Comparison of ENCODE assay signal across 1 cellular context in the genomic region with DNA sequence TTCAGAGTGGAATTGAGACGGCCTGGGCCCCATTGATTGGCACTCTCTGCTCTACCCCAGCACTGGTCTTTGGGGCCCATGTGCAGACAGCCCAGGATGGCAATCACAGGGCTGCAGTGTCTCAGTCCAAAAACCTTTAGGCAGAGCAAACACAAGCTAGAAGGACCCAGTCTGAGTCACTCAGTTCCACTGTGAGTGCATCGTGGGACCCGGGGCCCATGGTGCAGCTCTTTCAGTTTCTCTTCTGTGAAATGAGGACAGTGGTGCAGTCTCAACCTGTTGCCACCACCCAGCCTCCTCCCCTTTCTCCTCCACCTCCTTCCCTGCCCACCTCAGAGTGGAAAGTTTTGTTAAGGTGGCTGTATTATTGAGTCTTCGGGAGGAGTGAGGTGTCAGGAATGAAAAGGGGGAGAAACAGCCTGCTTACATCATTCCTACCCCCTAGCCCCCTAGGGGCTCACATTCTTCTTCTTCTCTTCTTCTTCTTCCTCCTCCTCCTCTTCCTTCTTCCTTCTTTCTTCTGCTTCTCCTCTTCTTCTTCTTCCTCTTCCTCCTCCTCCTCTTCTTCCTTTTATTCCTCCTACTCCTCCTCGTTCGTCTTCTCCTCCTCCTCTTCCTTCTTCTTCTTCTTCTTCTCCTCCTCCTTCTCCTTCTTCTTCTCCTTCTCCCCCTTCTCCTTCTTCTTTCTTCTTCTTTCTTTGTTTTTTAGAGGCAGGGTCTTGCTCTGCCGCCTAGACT.
TF ChIP-seq lines count a peak whose summit lies in the region.

No MANE protein-coding gene starts in this region.

TF ChIP-seq in K562, 482 proteins besides CTCF, POLR2A, EP300 and RAD21 (continued from another document):
- TF ChIP-seq, protein P1, sequence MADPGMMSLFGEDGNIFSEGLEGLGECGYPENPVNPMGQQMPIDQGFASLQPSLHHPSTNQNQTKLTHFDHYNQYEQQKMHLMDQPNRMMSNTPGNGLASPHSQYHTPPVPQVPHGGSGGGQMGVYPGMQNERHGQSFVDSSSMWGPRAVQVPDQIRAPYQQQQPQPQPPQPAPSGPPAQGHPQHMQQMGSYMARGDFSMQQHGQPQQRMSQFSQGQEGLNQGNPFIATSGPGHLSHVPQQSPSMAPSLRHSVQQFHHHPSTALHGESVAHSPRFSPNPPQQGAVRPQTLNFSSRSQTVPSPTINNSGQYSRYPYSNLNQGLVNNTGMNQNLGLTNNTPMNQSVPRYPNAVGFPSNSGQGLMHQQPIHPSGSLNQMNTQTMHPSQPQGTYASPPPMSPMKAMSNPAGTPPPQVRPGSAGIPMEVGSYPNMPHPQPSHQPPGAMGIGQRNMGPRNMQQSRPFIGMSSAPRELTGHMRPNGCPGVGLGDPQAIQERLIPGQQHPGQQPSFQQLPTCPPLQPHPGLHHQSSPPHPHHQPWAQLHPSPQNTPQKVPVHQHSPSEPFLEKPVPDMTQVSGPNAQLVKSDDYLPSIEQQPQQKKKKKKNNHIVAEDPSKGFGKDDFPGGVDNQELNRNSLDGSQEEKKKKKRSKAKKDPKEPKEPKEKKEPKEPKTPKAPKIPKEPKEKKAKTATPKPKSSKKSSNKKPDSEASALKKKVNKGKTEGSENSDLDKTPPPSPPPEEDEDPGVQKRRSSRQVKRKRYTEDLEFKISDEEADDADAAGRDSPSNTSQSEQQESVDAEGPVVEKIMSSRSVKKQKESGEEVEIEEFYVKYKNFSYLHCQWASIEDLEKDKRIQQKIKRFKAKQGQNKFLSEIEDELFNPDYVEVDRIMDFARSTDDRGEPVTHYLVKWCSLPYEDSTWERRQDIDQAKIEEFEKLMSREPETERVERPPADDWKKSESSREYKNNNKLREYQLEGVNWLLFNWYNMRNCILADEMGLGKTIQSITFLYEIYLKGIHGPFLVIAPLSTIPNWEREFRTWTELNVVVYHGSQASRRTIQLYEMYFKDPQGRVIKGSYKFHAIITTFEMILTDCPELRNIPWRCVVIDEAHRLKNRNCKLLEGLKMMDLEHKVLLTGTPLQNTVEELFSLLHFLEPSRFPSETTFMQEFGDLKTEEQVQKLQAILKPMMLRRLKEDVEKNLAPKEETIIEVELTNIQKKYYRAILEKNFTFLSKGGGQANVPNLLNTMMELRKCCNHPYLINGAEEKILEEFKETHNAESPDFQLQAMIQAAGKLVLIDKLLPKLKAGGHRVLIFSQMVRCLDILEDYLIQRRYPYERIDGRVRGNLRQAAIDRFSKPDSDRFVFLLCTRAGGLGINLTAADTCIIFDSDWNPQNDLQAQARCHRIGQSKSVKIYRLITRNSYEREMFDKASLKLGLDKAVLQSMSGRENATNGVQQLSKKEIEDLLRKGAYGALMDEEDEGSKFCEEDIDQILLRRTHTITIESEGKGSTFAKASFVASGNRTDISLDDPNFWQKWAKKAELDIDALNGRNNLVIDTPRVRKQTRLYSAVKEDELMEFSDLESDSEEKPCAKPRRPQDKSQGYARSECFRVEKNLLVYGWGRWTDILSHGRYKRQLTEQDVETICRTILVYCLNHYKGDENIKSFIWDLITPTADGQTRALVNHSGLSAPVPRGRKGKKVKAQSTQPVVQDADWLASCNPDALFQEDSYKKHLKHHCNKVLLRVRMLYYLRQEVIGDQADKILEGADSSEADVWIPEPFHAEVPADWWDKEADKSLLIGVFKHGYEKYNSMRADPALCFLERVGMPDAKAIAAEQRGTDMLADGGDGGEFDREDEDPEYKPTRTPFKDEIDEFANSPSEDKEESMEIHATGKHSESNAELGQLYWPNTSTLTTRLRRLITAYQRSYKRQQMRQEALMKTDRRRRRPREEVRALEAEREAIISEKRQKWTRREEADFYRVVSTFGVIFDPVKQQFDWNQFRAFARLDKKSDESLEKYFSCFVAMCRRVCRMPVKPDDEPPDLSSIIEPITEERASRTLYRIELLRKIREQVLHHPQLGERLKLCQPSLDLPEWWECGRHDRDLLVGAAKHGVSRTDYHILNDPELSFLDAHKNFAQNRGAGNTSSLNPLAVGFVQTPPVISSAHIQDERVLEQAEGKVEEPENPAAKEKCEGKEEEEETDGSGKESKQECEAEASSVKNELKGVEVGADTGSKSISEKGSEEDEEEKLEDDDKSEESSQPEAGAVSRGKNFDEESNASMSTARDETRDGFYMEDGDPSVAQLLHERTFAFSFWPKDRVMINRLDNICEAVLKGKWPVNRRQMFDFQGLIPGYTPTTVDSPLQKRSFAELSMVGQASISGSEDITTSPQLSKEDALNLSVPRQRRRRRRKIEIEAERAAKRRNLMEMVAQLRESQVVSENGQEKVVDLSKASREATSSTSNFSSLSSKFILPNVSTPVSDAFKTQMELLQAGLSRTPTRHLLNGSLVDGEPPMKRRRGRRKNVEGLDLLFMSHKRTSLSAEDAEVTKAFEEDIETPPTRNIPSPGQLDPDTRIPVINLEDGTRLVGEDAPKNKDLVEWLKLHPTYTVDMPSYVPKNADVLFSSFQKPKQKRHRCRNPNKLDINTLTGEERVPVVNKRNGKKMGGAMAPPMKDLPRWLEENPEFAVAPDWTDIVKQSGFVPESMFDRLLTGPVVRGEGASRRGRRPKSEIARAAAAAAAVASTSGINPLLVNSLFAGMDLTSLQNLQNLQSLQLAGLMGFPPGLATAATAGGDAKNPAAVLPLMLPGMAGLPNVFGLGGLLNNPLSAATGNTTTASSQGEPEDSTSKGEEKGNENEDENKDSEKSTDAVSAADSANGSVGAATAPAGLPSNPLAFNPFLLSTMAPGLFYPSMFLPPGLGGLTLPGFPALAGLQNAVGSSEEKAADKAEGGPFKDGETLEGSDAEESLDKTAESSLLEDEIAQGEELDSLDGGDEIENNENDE (IDR thresholded peaks at IDR 0.05; ENCODE audit: low read depth, low read length), result no peak
- TF ChIP-seq HNRNPUL1 (IDR thresholded peaks at IDR 0.05; ENCODE audit: low read length), result no peak
- no peak for TF ChIP-seq SP1 (CRISPR knock-in tag; IDR thresholded peaks at IDR 0.05)
- TF ChIP-seq DIDO1 (tag; IDR thresholded peaks at IDR 0.05; ENCODE audit: low read depth), result no peak
- no peak for TF ChIP-seq ETV1 (tag; conservative IDR thresholded peaks at IDR 0.05; ENCODE audit: low read depth)
- peak; percentile 95 for TF ChIP-seq ZNF512 (tag; IDR thresholded peaks at IDR 0.05)
- TF ChIP-seq PATZ1 (CRISPR knock-in tag; IDR thresholded peaks at IDR 0.05; ENCODE audit: borderline replicate concordance), result no peak
- TF ChIP-seq, protein P2, sequence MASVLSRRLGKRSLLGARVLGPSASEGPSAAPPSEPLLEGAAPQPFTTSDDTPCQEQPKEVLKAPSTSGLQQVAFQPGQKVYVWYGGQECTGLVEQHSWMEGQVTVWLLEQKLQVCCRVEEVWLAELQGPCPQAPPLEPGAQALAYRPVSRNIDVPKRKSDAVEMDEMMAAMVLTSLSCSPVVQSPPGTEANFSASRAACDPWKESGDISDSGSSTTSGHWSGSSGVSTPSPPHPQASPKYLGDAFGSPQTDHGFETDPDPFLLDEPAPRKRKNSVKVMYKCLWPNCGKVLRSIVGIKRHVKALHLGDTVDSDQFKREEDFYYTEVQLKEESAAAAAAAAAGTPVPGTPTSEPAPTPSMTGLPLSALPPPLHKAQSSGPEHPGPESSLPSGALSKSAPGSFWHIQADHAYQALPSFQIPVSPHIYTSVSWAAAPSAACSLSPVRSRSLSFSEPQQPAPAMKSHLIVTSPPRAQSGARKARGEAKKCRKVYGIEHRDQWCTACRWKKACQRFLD (CRISPR knock-in tag; IDR thresholded peaks at IDR 0.05), result no peak
- no peak for TF ChIP-seq HDAC2 (IDR thresholded peaks at IDR 0.05)
TF ChIP-seq in K562: peak in this region for 2.
